In genomic region chr2:13255485-13255884, GRCh38 we compare ENCODE assay signal across 24 cellular contexts.
DNase-seq lines count a peak whose midpoint lies in the region; ATAC-seq, FAIRE-seq and TF ChIP-seq lines count a peak whose summit lies in the region.
"Had no signal": no experiment of that assay in that cellular context is flagged by ENCODE, and none has a peak within 500 bp of the region (broad histone marks: within the 10 kb centered on the region; RNA-seq: fewer than 3 reads in every experiment).

No MANE protein-coding gene starts in this region.

- POLR2A ChIA-PET in GM12878 (lab: Charles Lee): no interaction called here

- H3K27ac ChIP-seq in GM12878 (ENCODE audit: control insufficient read depth, insufficient read depth): no peak overlapping the region
- H3K27ac ChIP-seq: A549 had no signal

- no TSS peak for BruUV-seq in GM12878 (replicated peaks; lab: Mats Ljungman, UMichigan)

- TF ChIP-seq CTCF in GM12878 (IDR thresholded peaks at IDR 0.05 in 2 of 3, conservative IDR thresholded peaks at IDR 0.05 in 1 of 3; ENCODE audit: control insufficient read depth in 2 of 3, extremely low read depth in 1 of 3, insufficient read depth in 1 of 3, low read depth in 3 of 3, low read length in 3 of 3): no peak

- no peaks in the 10 kb centered on the region for H3K4me1 ChIP-seq in GM12878 (ENCODE audit: control insufficient read depth, insufficient read depth, low read length)
- H3K4me1 ChIP-seq: A549, Caco-2 had no signal

- no peaks in the 10 kb centered on the region for H3K79me2 ChIP-seq in GM12878 (ENCODE audit: control insufficient read depth, insufficient read depth, low read length)

- DNase-seq in GM12878 (ENCODE audit: low read depth, low spot score): no peak
- DNase-seq in activated CD4-positive, alpha-beta T cell treated with anti-CD3 and anti-CD28 coated beads, Interleukin-2, amount 50 U/mL, for 1 hour: no peak
- DNase-seq: C1 segment of cervical spinal cord; Caco-2; CD8-positive, alpha-beta T cell; DMS79; MG63; NCI-H2029 treated with DMSO at 0.1 percent for 48 hours; NCI-H2227 treated with DMSO at 0.1 percent for 48 hours; NCI-H526 treated with DMSO at 0.1 percent for 48 hours; SIG-M5; SK-N-SH; SW 1271; T-helper 17 cell; T1000 had no signal

- H2AFZ ChIP-seq in GM12878 (ENCODE audit: control insufficient read depth, low read depth, low read length): no peak overlapping the region

- H3K36me3 ChIP-seq in GM12878 (ENCODE audit: control insufficient read depth in 2 of 2, insufficient read depth in 2 of 2, low read length in 1 of 2): no peaks in the 10 kb centered on the region
- H3K36me3 ChIP-seq: MG63 had no signal

- H4K20me1 ChIP-seq in GM12878 (ENCODE audit: control insufficient read depth, insufficient read depth): no peaks in the 10 kb centered on the region

- RAD21 ChIA-PET in GM12878 (lab: Charles Lee; ENCODE audit: unreplicated experiment): no interaction called here

- no peak overlapping the region for H3K4me3 ChIP-seq in GM12878
- H3K4me3 ChIP-seq: A549, MG63 had no signal

- H3K4me2 ChIP-seq in GM12878 (ENCODE audit: control insufficient read depth, insufficient read depth): no peak overlapping the region
- H3K4me2 ChIP-seq: A549, SK-N-SH had no signal

- ATAC-seq in GM18511 (IDR thresholded peaks at IDR 0.05; ENCODE audit: unreplicated experiment) (peak; percentile 58), GM21576 (IDR thresholded peaks at IDR 0.05; ENCODE audit: unreplicated experiment) (peak; percentile 54), HG03520 (IDR thresholded peaks at IDR 0.05; ENCODE audit: unreplicated experiment) (peak; percentile 66), GM12878 (peak; percentile 72), HG03442 (IDR thresholded peaks at IDR 0.05; ENCODE audit: unreplicated experiment) (no peak), GM18519 (IDR thresholded peaks at IDR 0.05; ENCODE audit: low FRiP score, unreplicated experiment) (no peak)
- ATAC-seq: A549; CD8-positive, alpha-beta T cell; T-helper 17 cell had no signal

- no peak for TF ChIP-seq RAD21 in GM12878 (IDR thresholded peaks at IDR 0.05; ENCODE audit: insufficient read depth, low read depth, low read length)

- TF ChIP-seq POLR2A in GM12878 (IDR thresholded peaks at IDR 0.05; ENCODE audit: low read depth, low read length): no peak

- no peak for FAIRE-seq in GM12878 (lab: Jason Lieb, UNC)
- FAIRE-seq: A549, GM12892, H54, RCC 7860 had no signal

- no peak overlapping the region for H3K9ac ChIP-seq in GM12878 (ENCODE audit: control insufficient read depth, insufficient read depth, low read length)
- H3K9ac ChIP-seq: SK-N-SH had no signal

- no peaks in the 10 kb centered on the region for H3K27me3 ChIP-seq in GM12878 (replicated peaks in 1 of 2; ENCODE audit: control insufficient read depth in 2 of 2, insufficient read depth in 2 of 2, low read length in 1 of 2)

- no peak for TF ChIP-seq EP300 in GM12878 (IDR thresholded peaks at IDR 0.05; ENCODE audit: borderline replicate concordance in 1 of 2, control insufficient read depth in 1 of 2, low read depth in 2 of 2, low read length in 2 of 2)

- no peaks in the 10 kb centered on the region for H3K9me3 ChIP-seq in GM12878 (replicated peaks; ENCODE audit: control insufficient read depth, insufficient read depth, low read length)
- H3K9me3 ChIP-seq: Caco-2, MG63, SK-N-SH had no signal

- SMC1A ChIA-PET in GM12878 (lab: Charles Lee; ENCODE audit: uncharacterized antibody, unreplicated experiment): no interaction called here

- in situ Hi-C loops in GM12878 (cut with MboI): no loop called here

- WGBS in GM12878 (ENCODE audit: insufficient coverage, insufficient replicate concordance, low lambda C conversion rate, missing lambda C conversion rate): 0% methylated on average over 1 of the region's 1 CpG

- CTCF ChIA-PET in GM12878 (lab: Yijun Ruan, JAX): no interaction called here

- intact Hi-C loops in GM12878 (cut with micrococcal nuclease; ENCODE audit: unreplicated experiment): no loop called here

TF ChIP-seq in GM12878, 131 proteins besides CTCF, POLR2A, EP300 and RAD21:
- TF ChIP-seq TARDBP (IDR thresholded peaks at IDR 0.05; ENCODE audit: borderline replicate concordance): no peak
- TF ChIP-seq SMAD1 (IDR thresholded peaks at IDR 0.05; ENCODE audit: low read depth, partially characterized antibody): no peak
- no peak for TF ChIP-seq CUX1 (IDR thresholded peaks at IDR 0.05; ENCODE audit: insufficient replicate concordance, low read depth, low read length)
- TF ChIP-seq FOXM1 (IDR thresholded peaks at IDR 0.05; ENCODE audit: low read depth, low read length): no peak
- TF ChIP-seq SMAD5 (IDR thresholded peaks at IDR 0.05; ENCODE audit: low read depth): no peak

Comparison
In these comparisons a context has a peak if more than half of its experiments do, and no peak if none do; other contexts are left out.
1. ATAC-seq: peak in GM18511 (single experiment), GM21576 (single experiment), HG03520 (single experiment) and GM12878 (single experiment); none in HG03442 (single experiment) and GM18519 (single experiment).